ENCODE assay signal across 11 cellular contexts in genomic region chr12:33757701-33758100, GRCh38.
"Had no signal": no experiment of that assay in that cellular context is flagged by ENCODE, and none has a peak within 500 bp of the region (broad histone marks: within the 10 kb centered on the region; RNA-seq: fewer than 3 reads in every experiment).

No MANE protein-coding gene starts in this region.

- DNase-seq: GM23248, GOT3, H9, HCEC 1CT, Karpas-422, KBM-7 had no signal

- H3K9me3 Mint-ChIP-seq: H9 had no signal

- H3K9ac ChIP-seq: GM23248, KMS-11 had no signal

- H3K4me3 Mint-ChIP-seq: H9, IgD-negative memory B cell had no signal

- H3K4me1 Mint-ChIP-seq: IgD-negative memory B cell had no signal

- H3K27me3 Mint-ChIP-seq: IgD-negative memory B cell had no signal

- ATAC-seq: HepG2 had no signal

- H2AFZ ChIP-seq: GM23248 had no signal

- H3K27ac ChIP-seq: GM23248, HL-60, KMS-11 had no signal

- H3K36me3 Mint-ChIP-seq: IgD-negative memory B cell had no signal

- H3K4me3 ChIP-seq: GM23248 had no signal

- H3K4me2 ChIP-seq: KMS-11 had no signal

- FAIRE-seq: H54, HepG2 had no signal

- H3K27ac Mint-ChIP-seq: H9, IgD-negative memory B cell had no signal
